ENCODE assay signal across 20 cellular contexts in the genomic region with DNA sequence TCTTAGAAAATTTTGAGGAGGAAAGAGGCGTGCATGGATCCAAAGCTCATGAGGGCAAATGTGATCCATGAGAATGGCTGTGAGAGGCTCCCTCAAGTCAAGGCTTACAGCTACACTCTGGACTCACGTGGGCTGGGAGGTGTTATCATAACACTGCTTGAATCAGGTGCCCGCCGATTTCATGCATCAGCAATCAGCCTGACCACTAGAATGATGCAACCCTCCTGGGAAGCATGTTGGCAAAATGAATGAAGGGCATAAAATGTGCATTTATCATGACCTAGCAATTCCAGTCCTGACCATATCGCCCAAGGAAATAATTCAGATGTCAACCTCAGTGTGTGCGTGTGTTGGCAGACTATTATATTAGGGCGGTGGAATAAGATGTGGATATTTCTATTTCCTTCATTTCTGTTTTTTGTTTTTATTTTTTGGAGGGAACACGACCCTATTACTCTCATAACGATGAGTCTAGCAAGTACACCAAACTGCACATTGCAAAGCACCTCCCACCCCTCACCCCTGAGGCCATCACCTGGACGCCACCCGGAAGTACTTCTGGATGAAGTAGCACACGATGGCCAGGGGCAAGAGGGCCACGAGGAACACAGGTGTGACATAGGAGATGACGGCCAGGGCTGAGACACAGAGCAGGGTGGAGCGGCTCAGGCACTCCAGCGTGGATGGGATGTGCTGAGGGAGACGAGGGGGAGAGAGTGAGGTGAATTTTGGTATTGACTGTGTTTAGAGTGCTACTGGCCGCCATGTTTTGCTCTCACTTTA. TPM values are rescaled to one million over a fixed set of nuclear protein-coding genes. Genes with fewer than 3 reads are reported as not detected.
DNase-seq lines count a peak whose midpoint lies in the region; ATAC-seq and TF ChIP-seq lines count a peak whose summit lies in the region.
"Had no signal": no experiment of that assay in that cellular context is flagged by ENCODE, and none has a peak within 500 bp of the region (broad histone marks: within the 10 kb centered on the region; RNA-seq: fewer than 3 reads in every experiment).

No MANE protein-coding gene starts in this region.

- TF ChIP-seq POLR2A in gastrocnemius medialis (IDR thresholded peaks at IDR 0.05): peak in 1 of 2 donors; percentile 28

- H3K36me3 ChIP-seq in gastrocnemius medialis (no peaks in the 10 kb centered on the region), lower lobe of right lung (no peaks in the 10 kb centered on the region)
- H3K36me3 ChIP-seq: ascending aorta, neural progenitor cell had no signal

- H3K27me3 ChIP-seq in gastrocnemius medialis (no peaks in the 10 kb centered on the region), lower lobe of right lung (ENCODE audit: low read depth) (no peaks in the 10 kb centered on the region), right cardiac atrium (ENCODE audit: control insufficient read depth, insufficient read depth) (no peaks in the 10 kb centered on the region)
- H3K27me3 ChIP-seq: ascending aorta, neural progenitor cell had no signal

- DNase-seq in ELR (ENCODE audit: low read depth) (peak; percentile 13), RPMI7951 (ENCODE audit: low read depth) (peak; percentile 68), fibroblast of pulmonary artery (ENCODE audit: low read depth) (peak; percentile 10), gastrocnemius medialis (peak; percentile 52 to 74), NCI-H187 treated with DMSO at 0.1 percent for 48 hours (lab: John Stamatoyannopoulos, UW) (no peak), lower lobe of right lung (no peak), right cardiac atrium (no peak)
- DNase-seq in stimulated activated CD4-positive, alpha-beta T cell treated with anti-CD3 and anti-CD28 coated beads, Interleukin-4, amount 100 ng/mL, for 24 hours: no peak
- DNase-seq: activated CD8-positive, alpha-beta memory T cell treated with anti-CD3 and anti-CD28 coated beads for 24 hours; activated effector memory CD4-positive, alpha-beta T cell treated with Interleukin-2 at 50 U/mL for 16 hours; C1 segment of cervical spinal cord; DMS53; IMR-90; NCI-H446; stimulated activated naive CD4-positive, alpha-beta T cell treated with Interleukin-2 at 50 U/mL for 16 hours had no signal

- H3K27ac ChIP-seq in gastrocnemius medialis (peak overlapping the region; percentile 85 to 96 (median 92)), lower lobe of right lung (no peak overlapping the region), right cardiac atrium (ENCODE audit: low read length) (no peak overlapping the region)
- H3K27ac ChIP-seq: neural progenitor cell, SK-N-MC had no signal

- WGBS in right cardiac atrium: 84% methylated on average over 18 of the region's 18 CpGs

- in situ Hi-C loops in gastrocnemius medialis (cut with MboI; ENCODE audit: low sequenced_read_pairs in 4 of 4): loop anchor here in 1 of 4 donors (25.0 kb wide), 1 partner anchor 433 kb away; no protein-coding TSS in a partner anchor

- H3K4me3 ChIP-seq in fibroblast of pulmonary artery (replicated peaks; ENCODE audit: low read depth, low read length) (no peak overlapping the region), gastrocnemius medialis (no peak overlapping the region), lower lobe of right lung (no peak overlapping the region), right cardiac atrium (ENCODE audit: low read length) (no peak overlapping the region)
- H3K4me3 ChIP-seq: ascending aorta, neural progenitor cell, SK-N-MC, smooth muscle cell had no signal

- ATAC-seq in gastrocnemius medialis (no peak), lower lobe of right lung (no peak), right cardiac atrium (no peak)
- ATAC-seq: esophagus mucosa had no signal

- intact Hi-C loops in gastrocnemius medialis (cut with DNase I; ENCODE audit: low total_unique reads) (no loop called here), lower lobe of right lung (cut with DNase I) (no loop called here), right cardiac atrium (cut with DNase I) (no loop called here)

- H3K4me1 ChIP-seq in gastrocnemius medialis (peaks cover 51 to 57% of the 10 kb centered on the region in 2 donors), lower lobe of right lung (peaks cover 22% of the 10 kb centered on the region), right cardiac atrium (ENCODE audit: control insufficient read depth, insufficient read depth, low read length) (peaks cover 8% of the 10 kb centered on the region)

- no peak for TF ChIP-seq CTCF in fibroblast of pulmonary artery (IDR thresholded peaks at IDR 0.05; ENCODE audit: low read length, missing control alignments)
- TF ChIP-seq CTCF in gastrocnemius medialis (IDR thresholded peaks at IDR 0.05 in 4 of 5, conservative IDR thresholded peaks at IDR 0.05 in 1 of 5): no peak
- no peak for TF ChIP-seq CTCF in lower lobe of right lung (IDR thresholded peaks at IDR 0.05)

- H3K9me3 ChIP-seq in gastrocnemius medialis (no peaks in the 10 kb centered on the region), lower lobe of right lung (no peaks in the 10 kb centered on the region), right cardiac atrium (ENCODE audit: control insufficient read depth, low read length) (no peaks in the 10 kb centered on the region)
- H3K9me3 ChIP-seq: ascending aorta had no signal

RNA-seq across cellular contexts. Expression of gene KCNJ11, which starts 15.7 kb away (rescaled TPM):
- total RNA-seq in RPMI7951 (2014; rRNA removed; shearing (Covaris generic)): not detected in 2 replicates
- total RNA-seq in gastrocnemius medialis (100 to 1,000 TPM; 103 to 182 (median 147) TPM), lower lobe of right lung (4.3 TPM), right cardiac atrium (10 to 100 TPM in 3 of 4 donors, 1 to 10 TPM in 1; 9.2 to 33.1 (median 25.2) TPM)
- polyA plus RNA-seq in right cardiac atrium: 18.6 TPM
- total RNA-seq: ascending aorta, IMR-90, smooth muscle cell had no signal
- polyA plus RNA-seq: IMR-90, smooth muscle cell had no signal

RNA-seq across cellular contexts. Expression of gene NCR3LG1, which starts 52.6 kb away (rescaled TPM):
- 1.1 TPM in 2 replicates for total RNA-seq in RPMI7951 (2014; rRNA removed; shearing (Covaris generic))
- total RNA-seq in gastrocnemius medialis (under 1 TPM; 0.07 to 0.95 (median 0.38) TPM), lower lobe of right lung (3.2 TPM), right cardiac atrium (1 to 10 TPM; 2.3 to 3.3 (median 3.0) TPM)
- polyA plus RNA-seq in right cardiac atrium: 0.75 TPM

Comparison
In these comparisons a context has a peak if more than half of its experiments do, and no peak if none do; other contexts are left out.
1. DNase-seq: peak in ELR (single experiment), RPMI7951 (single experiment), fibroblast of pulmonary artery (single experiment) and gastrocnemius medialis (2 of 2); none in NCI-H187 treated with DMSO at 0.1 percent for 48 hours (single experiment), lower lobe of right lung (single experiment), right cardiac atrium (0 of 3) and stimulated activated CD4-positive, alpha-beta T cell treated with anti-CD3 and anti-CD28 coated beads, Interleukin-4, amount 100 ng/mL, for 24 hours (single experiment).
2. H3K27ac ChIP-seq: peak in gastrocnemius medialis (4 of 4); none in lower lobe of right lung (single experiment) and right cardiac atrium (single experiment).